In genomic region chr4:7425591-7426468, GRCh38 we compare ENCODE assay signal across 22 cellular contexts. TPM values are rescaled to one million over a fixed set of nuclear protein-coding genes. Genes with fewer than 3 reads are reported as not detected.
DNase-seq lines count a peak whose midpoint lies in the region; ATAC-seq, FAIRE-seq and TF ChIP-seq lines count a peak whose summit lies in the region.
"Had no signal": no experiment of that assay in that cellular context is flagged by ENCODE, and none has a peak within 500 bp of the region (broad histone marks: within the 10 kb centered on the region; RNA-seq: fewer than 3 reads in every experiment).

No MANE protein-coding gene starts in this region.

- H3K27ac ChIP-seq in GM23248 = no peak overlapping the region
- H3K27ac ChIP-seq: gastroesophageal sphincter, psoas muscle, SJSA1, testis had no signal

- TF ChIP-seq CTCF in D721Med (IDR thresholded peaks at IDR 0.05; ENCODE audit: insufficient read depth, missing control alignments) = no peak

- no peak overlapping the region for H3K4me2 ChIP-seq in GM23248 (ENCODE audit: unreplicated experiment)

- H3K4me1 ChIP-seq in GM23248 (ENCODE audit: insufficient read depth) = no peaks in the 10 kb centered on the region
- H3K4me1 ChIP-seq: psoas muscle, SJSA1 had no signal

- in situ Hi-C loops in GM23248 (cut with MboI) = no loop called here

- no peak overlapping the region for H3K4me3 Mint-ChIP-seq in activated CD8-positive, alpha-beta memory T cell treated with anti-CD3 and anti-CD28 coated beads, Interleukin-2, amount 10 ng/mL, durations not matched to agents 7 days and 5 days

- H3F3A ChIP-seq in GM23248 (ENCODE audit: insufficient read depth) = no peaks in the 10 kb centered on the region

- H3K9me3 Mint-ChIP-seq in activated CD8-positive, alpha-beta memory T cell treated with anti-CD3 and anti-CD28 coated beads, Interleukin-2, amount 10 ng/mL, durations not matched to agents 7 days and 5 days (ENCODE audit: low read depth) = no peaks in the 10 kb centered on the region

- H3K9ac ChIP-seq in GM23248 = no peak overlapping the region

- H3K36me3 Mint-ChIP-seq in activated CD8-positive, alpha-beta memory T cell treated with anti-CD3 and anti-CD28 coated beads, Interleukin-2, amount 10 ng/mL, durations not matched to agents 7 days and 5 days = no peaks in the 10 kb centered on the region

- no peak overlapping the region for H3K27ac Mint-ChIP-seq in activated CD8-positive, alpha-beta memory T cell treated with anti-CD3 and anti-CD28 coated beads, Interleukin-2, amount 10 ng/mL, durations not matched to agents 7 days and 5 days

- no peaks in the 10 kb centered on the region for H3K9me3 ChIP-seq in GM23248 (ENCODE audit: low read depth)
- H3K9me3 ChIP-seq: gastroesophageal sphincter, psoas muscle, SJSA1, testis had no signal

- no peak for ATAC-seq in activated CD8-positive, alpha-beta memory T cell treated with anti-CD3 and anti-CD28 coated beads, Interleukin-2, amount 10 ng/mL, durations not matched to agents 7 days and 5 days
- ATAC-seq in left lobe of liver (no peak), sciatic nerve (no peak), HG03432 (IDR thresholded peaks at IDR 0.05; ENCODE audit: unreplicated experiment) (no peak)
- ATAC-seq: esophagus mucosa, gastroesophageal sphincter, psoas muscle had no signal

- H3K9me2 ChIP-seq in GM23248 (ENCODE audit: insufficient read depth) = no peaks in the 10 kb centered on the region

- CTCF ChIA-PET in activated CD8-positive, alpha-beta memory T cell treated with anti-CD3 and anti-CD28 coated beads, Interleukin-2, amount 10 ng/mL, durations not matched to agents 7 days and 5 days (lab: Charles Lee) = no interaction called here

- H3K4me1 Mint-ChIP-seq in activated CD8-positive, alpha-beta memory T cell treated with anti-CD3 and anti-CD28 coated beads, Interleukin-2, amount 10 ng/mL, durations not matched to agents 7 days and 5 days = no peaks in the 10 kb centered on the region

- intact Hi-C loops in sciatic nerve (cut with DNase I) = no loop called here

- no peaks in the 10 kb centered on the region for H3K27me3 Mint-ChIP-seq in activated CD8-positive, alpha-beta memory T cell treated with anti-CD3 and anti-CD28 coated beads, Interleukin-2, amount 10 ng/mL, durations not matched to agents 7 days and 5 days

- WGBS in GM23248 (ENCODE audit: low coverage in 1 of 2, low lambda C conversion rate in 2 of 2, missing lambda C conversion rate in 2 of 2), 2 experiments = 73 to 79% methylated on average over 26 to 27 of the region's 28 CpGs

- FAIRE-seq in D721Med (lab: Jason Lieb, UNC) = no peak
- FAIRE-seq: GM12892 had no signal

- no peaks in the 10 kb centered on the region for H4K20me1 ChIP-seq in GM23248 (ENCODE audit: insufficient read depth)

- DNase-seq in activated CD8-positive, alpha-beta memory T cell treated with anti-CD3 and anti-CD28 coated beads, Interleukin-2, amount 10 ng/mL, durations not matched to agents 7 days and 5 days = peak; percentile 22
- DNase-seq in activated CD8-positive, alpha-beta memory T cell treated with anti-CD3 and anti-CD28 coated beads for 24 hours = no peak
- peak; percentile 3 for DNase-seq in D721Med (ENCODE audit: insufficient read length, low spot score)
- peak; percentile 37 for DNase-seq in left lobe of liver (ENCODE audit: low spot score)
- DNase-seq in sciatic nerve (ENCODE audit: low spot score) = peak; percentile 56
- DNase-seq in GM23248 = no peak
- DNase-seq in hepatic stellate cell (ENCODE audit: low spot score) = no peak
- DNase-seq: activated CD4-positive, alpha-beta T cell treated with anti-CD3 and anti-CD28 coated beads for 4 hours; caudate nucleus; NCI-H1436; NCI-H774; OCI-M1; stimulated activated CD4-positive, alpha-beta T cell treated with anti-CD3 and anti-CD28 coated beads, Interleukin-12 subunit alpha, Interleukin-12 subunit beta, amount 100 ng/mL, for 4 hours; T1000; testis had no signal

- no peak overlapping the region for H3K4me3 ChIP-seq in GM23248
- H3K4me3 ChIP-seq: gastroesophageal sphincter, lung, psoas muscle, SJSA1, testis had no signal

- H3K27me3 ChIP-seq in GM23248 (replicated peaks; ENCODE audit: insufficient read depth) = 0 out of 2 replicates have a peak, but pooled peaks cover 3% of the 10 kb centered on the region
- H3K27me3 ChIP-seq: gastroesophageal sphincter, SJSA1, testis had no signal

- H2AFZ ChIP-seq in GM23248 = no peak overlapping the region

- H3K79me2 ChIP-seq in GM23248 (ENCODE audit: insufficient read depth) = no peaks in the 10 kb centered on the region

- H3K36me3 ChIP-seq in GM23248 (ENCODE audit: low read depth) = no peaks in the 10 kb centered on the region
- H3K36me3 ChIP-seq: gastroesophageal sphincter, SJSA1 had no signal

RNA-seq across cellular contexts. Expression of gene PSAPL1, which starts 8.9 kb away (rescaled TPM):
- total RNA-seq in activated CD8-positive, alpha-beta memory T cell treated with anti-CD3 and anti-CD28 coated beads, Interleukin-2, amount 10 ng/mL, durations not matched to agents 7 days and 5 days = not detected
- total RNA-seq in left lobe of liver = not detected
- total RNA-seq in sciatic nerve = 0.09 TPM
- total RNA-seq in GM23248 (2014; rRNA removed; shearing (Covaris generic)) = not detected in 2 replicates
- not detected in 2 replicates for polyA plus RNA-seq in GM23248 (2016; fragmentation: Nextera tagmentation; extraction: Ambion mirVana)
- total RNA-seq: esophagus mucosa, psoas muscle, SJSA1 had no signal
- polyA plus RNA-seq: psoas muscle had no signal

Comparison
In these comparisons a context has a peak if more than half of its experiments do, and no peak if none do; other contexts are left out.
1. DNase-seq: peak in activated CD8-positive, alpha-beta memory T cell treated with anti-CD3 and anti-CD28 coated beads, Interleukin-2, amount 10 ng/mL, durations not matched to agents 7 days and 5 days (single experiment), D721Med (single experiment), left lobe of liver (single experiment) and sciatic nerve (single experiment); none in activated CD8-positive, alpha-beta memory T cell treated with anti-CD3 and anti-CD28 coated beads for 24 hours (single experiment), GM23248 (single experiment) and hepatic stellate cell (single experiment).